Comparison of ENCODE assay signal across 24 cellular contexts in the genomic region with DNA sequence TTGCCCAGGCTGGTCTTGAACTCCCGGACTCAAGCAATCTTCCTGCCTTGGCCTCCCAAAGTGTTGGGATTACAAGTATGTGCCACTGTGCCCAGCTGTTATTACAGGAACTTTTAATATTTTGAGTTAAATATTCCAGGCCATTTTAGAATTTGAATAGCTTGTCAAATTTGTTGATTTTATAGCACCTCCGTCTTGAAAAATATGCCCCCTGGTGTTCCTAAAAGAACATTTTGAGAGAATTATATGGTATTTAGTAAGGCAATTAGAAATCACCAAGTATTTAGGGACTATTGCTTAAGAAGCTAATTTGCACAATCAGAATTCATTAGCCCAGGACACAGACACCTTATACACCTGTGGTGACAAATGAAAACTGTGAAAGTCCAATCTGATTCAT. TPM values are rescaled to one million over a fixed set of nuclear protein-coding genes. Genes with fewer than 3 reads are reported as not detected.
A peak's percentile ranks its signal among the peaks of the same experiment; 100 is the strongest.
DNase-seq lines count a peak whose midpoint lies in the region; ATAC-seq and TF ChIP-seq lines count a peak whose summit lies in the region.
"Had no signal": no experiment of that assay in that cellular context is flagged by ENCODE, and none has a peak within 500 bp of the region (broad histone marks: within the 10 kb centered on the region; RNA-seq: fewer than 3 reads in every experiment).

No MANE protein-coding gene starts in this region.

- TF ChIP-seq POLR2A in heart left ventricle (IDR thresholded peaks at IDR 0.05) (no peak), body of pancreas (IDR thresholded peaks at IDR 0.05) (no peak)

- H3K9me3 ChIP-seq in cardiac muscle cell (ENCODE audit: low read depth) (no peaks in the 10 kb centered on the region), heart left ventricle (no peaks in the 10 kb centered on the region), RWPE2 (ENCODE audit: severe bottlenecking) (no peaks in the 10 kb centered on the region), upper lobe of right lung (no peaks in the 10 kb centered on the region), body of pancreas (no peaks in the 10 kb centered on the region)
- H3K9me3 ChIP-seq: prostate gland, SJCRH30, stomach had no signal

- ATAC-seq in heart left ventricle (no peak), RWPE2 (ENCODE audit: low read depth) (no peak), foreskin keratinocyte (no peak), upper lobe of right lung (no peak), body of pancreas (no peak)
- ATAC-seq: esophagus mucosa, left colon, natural killer cell had no signal

- H3K4me1 ChIP-seq in cardiac muscle cell (ENCODE audit: low read depth) (peaks cover 6% of the 10 kb centered on the region), heart left ventricle (peaks cover 18 to 92% (median 64%) of the 10 kb centered on the region in 12 donors), RWPE2 (ENCODE audit: insufficient read depth, poor library complexity, severe bottlenecking) (no peaks in the 10 kb centered on the region), foreskin keratinocyte (no peaks in the 10 kb centered on the region), upper lobe of right lung (peaks cover 51% of the 10 kb centered on the region), body of pancreas (peaks cover 56% of the 10 kb centered on the region)

- DNase-seq in cardiac muscle cell (ENCODE audit: low read depth in 1 of 2, low spot score in 1 of 2) (no peak), heart left ventricle (no peak), RWPE2 (ENCODE audit: low spot score) (no peak), foreskin keratinocyte (no peak), upper lobe of right lung (no peak), ecto neural progenitor cell (ENCODE audit: low spot score) (no peak), body of pancreas (no peak)
- no peak for DNase-seq in effector CD4-positive, alpha-beta T cell
- DNase-seq: 8988T; activated CD4-positive, alpha-beta T cell treated with anti-CD3 and anti-CD28 coated beads, Interleukin-2, amount 50 U/mL, for 1 hour; activated effector memory CD4-positive, alpha-beta T cell treated with anti-CD3 and anti-CD28 coated beads, Interleukin-2, amount 50 U/mL, for 16 hours; CD4-positive, CD25-positive, alpha-beta regulatory T cell; DMS 273 treated with DMSO at 0.1 percent for 48 hours; GF-D8; left colon; natural killer cell; NCI-H146; NCI-H69; OCI-M1; SJCRH30; small intestine; stomach had no signal

- H3K27ac ChIP-seq in cardiac muscle cell = no peak overlapping the region
- H3K27ac ChIP-seq in heart left ventricle = peak overlapping the region in 1 of 12 donors; percentile 47
- H3K27ac ChIP-seq in RWPE2 (ENCODE audit: poor library complexity, severe bottlenecking) = no peak overlapping the region
- peak overlapping the region; percentile 21 for H3K27ac ChIP-seq in foreskin keratinocyte
- peak overlapping the region; percentile 19 for H3K27ac ChIP-seq in upper lobe of right lung
- peak overlapping the region in 1 of 4 donors; percentile 13 for H3K27ac ChIP-seq in body of pancreas
- H3K27ac ChIP-seq: prostate gland, SJCRH30, stomach had no signal

- intact Hi-C loops in heart left ventricle (cut with DNase I) = loop anchor here in 2 of 10 donors (10.0 kb wide), 1 partner anchor 51 kb away; no protein-coding TSS in a partner anchor
- intact Hi-C loops in upper lobe of right lung (cut with DNase I) = no loop called here
- intact Hi-C loops in body of pancreas (cut with DNase I) = no loop called here

- TF ChIP-seq CTCF in cardiac muscle cell (IDR thresholded peaks at IDR 0.05; ENCODE audit: low read depth, low read length) (peak; percentile 7), heart left ventricle (IDR thresholded peaks at IDR 0.05) (peak in 2 of 12 donors; percentile 17 to 25), RWPE2 (IDR thresholded peaks at IDR 0.05; ENCODE audit: poor library complexity, severe bottlenecking) (peak; percentile 32), foreskin keratinocyte (conservative IDR thresholded peaks at IDR 0.05) (peak; percentile 46), upper lobe of right lung (IDR thresholded peaks at IDR 0.05) (no peak), body of pancreas (IDR thresholded peaks at IDR 0.05) (no peak)

- WGBS in heart left ventricle, 4 donors = 85 to 91% (median 91%) methylated on average over 2 of the region's 2 CpGs
- 63 to 74% methylated on average over 2 of the region's 2 CpGs for WGBS in body of pancreas, 2 donors

- no peaks in the 10 kb centered on the region for H3K36me3 ChIP-seq in cardiac muscle cell
- H3K36me3 ChIP-seq in heart left ventricle = no peaks in the 10 kb centered on the region
- no peaks in the 10 kb centered on the region for H3K36me3 ChIP-seq in RWPE2 (ENCODE audit: low read depth)
- H3K36me3 ChIP-seq in upper lobe of right lung = no peaks in the 10 kb centered on the region
- H3K36me3 ChIP-seq in body of pancreas (replicated peaks in 1 of 2; ENCODE audit: insufficient read depth in 1 of 2, low read depth in 2 of 2) = no peaks in the 10 kb centered on the region
- H3K36me3 ChIP-seq: prostate gland, SJCRH30, stomach had no signal

- H3K27me3 ChIP-seq in cardiac muscle cell (no peaks in the 10 kb centered on the region), heart left ventricle (no peaks in the 10 kb centered on the region), RWPE2 (ENCODE audit: insufficient read depth, poor library complexity, severe bottlenecking) (no peaks in the 10 kb centered on the region), foreskin keratinocyte (no peaks in the 10 kb centered on the region), upper lobe of right lung (no peaks in the 10 kb centered on the region), body of pancreas (no peaks in the 10 kb centered on the region)
- H3K27me3 ChIP-seq: SJCRH30, stomach had no signal

- no peak overlapping the region for H3K4me3 ChIP-seq in cardiac muscle cell
- H3K4me3 ChIP-seq in heart left ventricle = no peak overlapping the region
- no peak overlapping the region for H3K4me3 ChIP-seq in RWPE2 (ENCODE audit: severe bottlenecking)
- H3K4me3 ChIP-seq in upper lobe of right lung = no peak overlapping the region
- H3K4me3 ChIP-seq in body of pancreas = no peak overlapping the region
- H3K4me3 ChIP-seq: prostate gland, SJCRH30, stomach had no signal

RNA-seq across cellular contexts. Expression of a gene that starts 23.7 kb away (rescaled TPM):
- total RNA-seq in cardiac muscle cell (18.6 and 26.8 TPM in 2 replicates), heart left ventricle (10 to 100 TPM in 8 of 9 donors, 1 to 10 TPM in 1; 9.4 to 21.5 (median 17.8) TPM), foreskin keratinocyte (11.7 and 12.1 TPM in 2 replicates), upper lobe of right lung (54.7 TPM), body of pancreas (10 to 100 TPM; 34.2 to 50.1 TPM)
- polyA plus RNA-seq in cardiac muscle cell (10.2 and 14.2 TPM in 2 replicates), heart left ventricle (10 to 100 TPM; 11.9 to 13.6 TPM), foreskin keratinocyte (5.2 and 6.2 TPM in 2 replicates)

Comparison
In these comparisons a context has a peak if more than half of its experiments do, and no peak if none do; other contexts are left out.
1. H3K27ac ChIP-seq: peak in foreskin keratinocyte (single experiment) and upper lobe of right lung (single experiment); none in cardiac muscle cell (single experiment) and RWPE2 (single experiment).
2. CTCF ChIP-seq: peak in cardiac muscle cell (single experiment), RWPE2 (single experiment) and foreskin keratinocyte (single experiment); none in upper lobe of right lung (single experiment) and body of pancreas (0 of 7).